8 cellular contexts compared by ENCODE assay signal in genomic region chr6:89829591-89830384, GRCh38. TPM values are rescaled to one million over a fixed set of nuclear protein-coding genes. Genes with fewer than 3 reads are reported as not detected.
A peak's percentile ranks its signal among the peaks of the same experiment; 100 is the strongest.
DNase-seq lines count a peak whose midpoint lies in the region; ATAC-seq and TF ChIP-seq lines count a peak whose summit lies in the region.

Gene CASP8AP2, plus strand, starts transcription at chr6:89829880.

- H3K27ac ChIP-seq in mesenchymal stem cell (ENCODE audit: low read length, poor library complexity, severe bottlenecking), result peak within 1 kb of the TSS; percentile 62

- H2BK12ac ChIP-seq in mesenchymal stem cell (ENCODE audit: low read length in 2 of 2), result peak within 1 kb of the TSS in 1 of 2 experiments; percentile 23

- H2BK120ac ChIP-seq in mesenchymal stem cell (ENCODE audit: low read depth, low read length), result peak within 1 kb of the TSS; percentile 77

- CTCF ChIA-PET in activated CD8-positive, alpha-beta memory T cell treated with anti-CD3 and anti-CD28 coated beads for 36 hours (lab: Charles Lee), result interaction anchor here (0.7 to 1.5 kb wide), 2 partner anchors 10 to 289 kb away, joined by 3 to 15 read pairs; partner anchors contain the start of gene MDN1

- H3K36me3 ChIP-seq in mesenchymal stem cell (ENCODE audit: control insufficient read depth in 1 of 2, insufficient read depth in 2 of 2, low read depth in 1 of 2, low read length in 2 of 2), result peaks cover 3 to 16% of the 10 kb centered on the region in 2 experiments

- H2AK5ac ChIP-seq in mesenchymal stem cell (ENCODE audit: low read length, severe bottlenecking), result no peak within 1 kb of the TSS

- H3K4me2 ChIP-seq in mesenchymal stem cell (ENCODE audit: low read length, poor library complexity, severe bottlenecking), result peak within 1 kb of the TSS; percentile 91

- H2BK5ac ChIP-seq in mesenchymal stem cell (ENCODE audit: low read depth, low read length, poor library complexity, severe bottlenecking), result peak within 1 kb of the TSS; percentile 15

- peak; percentile 89 for ATAC-seq in effector memory CD8-positive, alpha-beta T cell (replicated peaks)

- H3K4me3 Mint-ChIP-seq in effector memory CD8-positive, alpha-beta T cell, result peak within 1 kb of the TSS; percentile 98 to 99

- H3K4me3 ChIP-seq in mesenchymal stem cell (ENCODE audit: insufficient read depth in 1 of 2, low read depth in 1 of 2, low read length in 2 of 2), result peak within 1 kb of the TSS; percentile 98

- peak within 1 kb of the TSS; percentile 75 to 80 for H3K4ac ChIP-seq in mesenchymal stem cell (ENCODE audit: low read depth in 1 of 2, low read length in 2 of 2)

- H3K9ac ChIP-seq in mesenchymal stem cell (ENCODE audit: low read length), result peak within 1 kb of the TSS; percentile 92

- H2BK15ac ChIP-seq in mesenchymal stem cell (ENCODE audit: low read depth, poor library complexity, severe bottlenecking), result peak within 1 kb of the TSS; percentile 40

- peak within 1 kb of the TSS in 1 of 2 experiments; percentile 89 for H3K14ac ChIP-seq in mesenchymal stem cell (ENCODE audit: low read length in 2 of 2)

- H3K27ac Mint-ChIP-seq in effector memory CD8-positive, alpha-beta T cell, result peak within 1 kb of the TSS; percentile 93 to 94

- H4K8ac ChIP-seq in mesenchymal stem cell (ENCODE audit: low read length), result peak within 1 kb of the TSS; percentile 98

- no peaks in the 10 kb centered on the region for H3K27me3 ChIP-seq in mesenchymal stem cell (ENCODE audit: control insufficient read depth in 1 of 2, insufficient read depth in 1 of 2, low read length in 2 of 2)

- WGBS in mesenchymal stem cell, result under 1% methylated on average over 33 of the region's 44 CpGs

- H3K9me3 Mint-ChIP-seq in effector memory CD8-positive, alpha-beta T cell, result no peaks in the 10 kb centered on the region

- H3K4me1 Mint-ChIP-seq in effector memory CD8-positive, alpha-beta T cell (ENCODE audit: low read depth in 2 of 2), result peaks cover 18% of the 10 kb centered on the region in 2 donors

- no peaks in the 10 kb centered on the region for H3K9me3 ChIP-seq in mesenchymal stem cell (ENCODE audit: control insufficient read depth, low read length)

- DNase-seq in CMK (ENCODE audit: low read depth), result peak; percentile 99
- peak; percentile 93 for DNase-seq in GM20000 (ENCODE audit: low spot score)
- DNase-seq in HT-29 (ENCODE audit: low spot score), result peak; percentile 97
- DNase-seq in NOMO-1 (lab: John Stamatoyannopoulos, UW; ENCODE audit: unreplicated experiment in 2 of 2), result peak; percentile 98 to 100
- peak; percentile 89 to 94 (median 91) for DNase-seq in effector memory CD8-positive, alpha-beta T cell
- peak; percentile 99 for DNase-seq in mesenchymal stem cell
- DNase-seq in stimulated activated CD8-positive, alpha-beta memory T cell treated with anti-CD3 and anti-CD28 coated beads, Interleukin-12 subunit alpha, Interleukin-12 subunit beta, amount 100 ng/mL, for 4 hours (ENCODE audit: low read depth), result peak; percentile 85

- peak within 1 kb of the TSS; percentile 75 for H2AFZ ChIP-seq in mesenchymal stem cell (ENCODE audit: low read depth, low read length)

- peak within 1 kb of the TSS in 1 of 2 experiments; percentile 14 for H3K23ac ChIP-seq in mesenchymal stem cell (ENCODE audit: low read length in 2 of 2)

- peaks cover 12% of the 10 kb centered on the region for H3K79me1 ChIP-seq in mesenchymal stem cell (replicated peaks; ENCODE audit: low read length, poor library complexity, severe bottlenecking)

- POLR2A ChIA-PET in activated CD8-positive, alpha-beta memory T cell treated with anti-CD3 and anti-CD28 coated beads for 36 hours (lab: Charles Lee), result interaction anchor here (0.5 to 2.9 kb wide), 6 partner anchors 10 to 192 kb away, joined by 3 to 34 read pairs (median 4); partner anchors contain the start of genes LYRM2 and MDN1

- peak within 1 kb of the TSS; percentile 18 for H4K91ac ChIP-seq in mesenchymal stem cell (ENCODE audit: low read length)

- H3K27me3 Mint-ChIP-seq in effector memory CD8-positive, alpha-beta T cell, result no peaks in the 10 kb centered on the region

- peaks cover 25% of the 10 kb centered on the region for H3K36me3 Mint-ChIP-seq in effector memory CD8-positive, alpha-beta T cell (ENCODE audit: insufficient read depth)

- TF ChIP-seq CTCF in GM20000 (IDR thresholded peaks at IDR 0.05; ENCODE audit: extremely low read depth, missing control alignments), result no peak

- H3K4me1 ChIP-seq in mesenchymal stem cell (ENCODE audit: control insufficient read depth, insufficient read depth, low read depth, low read length), result peaks cover 7% of the 10 kb centered on the region

- H3K18ac ChIP-seq in mesenchymal stem cell (ENCODE audit: low read depth in 1 of 2, low read length in 2 of 2), result peak within 1 kb of the TSS; percentile 71 to 90

RNA-seq across cellular contexts. Expression of gene CASP8AP2, which starts in this region (rescaled TPM):
- 6.2 and 6.3 TPM in 2 replicates for total RNA-seq in HT-29 (2014; rRNA removed; shearing (Covaris generic))
- 10 to 100 TPM; 32.2 to 32.3 TPM for total RNA-seq in activated CD8-positive, alpha-beta memory T cell treated with anti-CD3 and anti-CD28 coated beads for 36 hours
- polyA plus RNA-seq in mesenchymal stem cell (2013, experiment 1 of 2), result 7.6 TPM
- polyA plus RNA-seq in mesenchymal stem cell (2013, experiment 2 of 2), result 8.1 TPM

Comparison
In these comparisons a context has a peak if more than half of its experiments do, and no peak if none do; other contexts are left out.
1. Peak in every context shown above with its lines: DNase-seq, ATAC-seq, H3K4me3 ChIP-seq and H3K27ac ChIP-seq.